Comparison of ENCODE assay signal across 24 cellular contexts in genomic region chr12:130651188-130651587, GRCh38.
"Had no signal": no experiment of that assay in that cellular context is flagged by ENCODE, and none has a peak within 500 bp of the region (broad histone marks: within the 10 kb centered on the region; RNA-seq: fewer than 3 reads in every experiment).

No MANE protein-coding gene starts in this region.

- H3K36me3 ChIP-seq: SJSA1 had no signal

- H3K4me3 Mint-ChIP-seq: IgD-negative memory B cell had no signal

- H3K27me3 ChIP-seq: SJSA1 had no signal

- H3K9ac ChIP-seq: KMS-11 had no signal

- H3K36me3 Mint-ChIP-seq: IgD-negative memory B cell had no signal

- H3K27ac ChIP-seq: HL-60, KMS-11, SJSA1, SK-N-MC had no signal

- H3K9me3 ChIP-seq: SJSA1 had no signal

- H3K4me3 ChIP-seq: K562, SJSA1, SK-N-MC had no signal

- H3K4me1 ChIP-seq: SJSA1 had no signal

- DNase-seq: MV-4-11, NCI-H1048, NCI-H1105, NCI-H1417, NCI-H1436 treated with DMSO at 0.1 percent for 48 hours, NCI-H1694, NCI-H187 treated with DMSO at 0.1 percent for 48 hours, NCI-H2029 treated with DMSO at 0.1 percent for 48 hours, NCI-H2171, NCI-H226, NCI-H446, NCI-H510A, NCI-H524 treated with DMSO at 0.1 percent for 48 hours, NCI-H69, NCI-H774, Right ventricle myocardium superior, RPMI8226, SIG-M5 had no signal

- H3K4me2 ChIP-seq: KMS-11 had no signal

- H3K27ac Mint-ChIP-seq: IgD-negative memory B cell had no signal
